ENCODE assay signal across 22 cellular contexts in the genomic region with DNA sequence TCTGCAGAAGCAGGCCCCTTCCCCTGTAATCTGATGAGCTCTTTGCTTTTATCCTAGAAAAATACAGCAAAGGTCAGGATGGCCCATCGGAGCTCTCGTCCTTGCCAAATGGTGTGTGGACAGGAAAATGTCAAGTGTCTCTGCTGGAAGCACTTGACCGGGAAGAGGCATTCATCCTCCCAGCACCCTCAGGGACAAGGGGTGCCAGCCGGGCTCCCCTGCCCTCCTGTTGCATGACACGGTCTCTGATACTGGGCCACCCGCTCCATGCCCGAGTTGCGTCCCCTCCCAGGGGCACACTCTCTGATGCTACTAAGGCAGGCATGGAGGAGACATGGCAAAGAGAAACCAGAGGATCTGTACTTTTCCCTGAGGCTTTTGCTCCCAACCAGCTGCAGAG. TPM values are rescaled to one million over a fixed set of nuclear protein-coding genes. Genes with fewer than 3 reads are reported as not detected.
DNase-seq lines count a peak whose midpoint lies in the region; ATAC-seq and TF ChIP-seq lines count a peak whose summit lies in the region.
"Had no signal": no experiment of that assay in that cellular context is flagged by ENCODE, and none has a peak within 500 bp of the region (broad histone marks: within the 10 kb centered on the region; RNA-seq: fewer than 3 reads in every experiment).

No MANE protein-coding gene starts in this region.

- H3K36me3 ChIP-seq in left ventricle myocardium inferior (no peaks in the 10 kb centered on the region), PC-9 (ENCODE audit: low read depth) (no peaks in the 10 kb centered on the region)
- H3K36me3 ChIP-seq: Peyer's patch had no signal

- ATAC-seq in left ventricle myocardium superior: peak; percentile 33
- ATAC-seq: GM12878 had no signal

- no peaks in the 10 kb centered on the region for H3K79me2 ChIP-seq in PC-9 (ENCODE audit: low read depth)

- no peak overlapping the region for H3K4me2 ChIP-seq in PC-9

- no peaks in the 10 kb centered on the region for H4K20me1 ChIP-seq in PC-9 (ENCODE audit: insufficient read depth)

- intact Hi-C loops in left ventricle myocardium superior (cut with micrococcal nuclease) (no loop called here), left ventricle myocardium inferior (cut with micrococcal nuclease) (no loop called here), PC-9 (cut with micrococcal nuclease; ENCODE audit: unreplicated experiment) (no loop called here)

- peaks cover 30% of the 10 kb centered on the region for H3K4me1 ChIP-seq in left ventricle myocardium inferior
- H3K4me1 ChIP-seq in PC-9 (replicated peaks; ENCODE audit: insufficient read depth): peaks cover 52% of the 10 kb centered on the region

- CTCF ChIA-PET in PC-9 (lab: Charles Lee): no interaction called here

- POLR2A ChIA-PET in PC-9 (lab: Charles Lee; ENCODE audit: unreplicated experiment): interaction anchor here (0.7 kb wide), 1 partner anchor 63 kb away, joined by 7 read pairs; no protein-coding TSS in a partner anchor

- H3K4me3 ChIP-seq in left ventricle myocardium inferior (no peak overlapping the region), PC-9 (no peak overlapping the region)
- H3K4me3 ChIP-seq: GM12878, Peyer's patch had no signal

- no peak for TF ChIP-seq CTCF in left ventricle myocardium inferior (IDR thresholded peaks at IDR 0.05; ENCODE audit: borderline replicate concordance)
- no peak for TF ChIP-seq CTCF in PC-9 (conservative IDR thresholded peaks at IDR 0.05)

- no peaks in the 10 kb centered on the region for H3K9me3 ChIP-seq in left ventricle myocardium inferior (replicated peaks)
- no peaks in the 10 kb centered on the region for H3K9me3 ChIP-seq in PC-9 (ENCODE audit: insufficient read depth, low read depth)
- H3K9me3 ChIP-seq: Peyer's patch had no signal

- H3K27ac ChIP-seq in left ventricle myocardium inferior (replicated peaks): no peak overlapping the region
- no peak overlapping the region for H3K27ac ChIP-seq in PC-9
- H3K27ac ChIP-seq: 22Rv1, C4-2B, Peyer's patch had no signal

- peaks cover 18% of the 10 kb centered on the region for H3F3A ChIP-seq in PC-9 (ENCODE audit: insufficient read depth, low read depth)

- H3K27me3 ChIP-seq in left ventricle myocardium inferior (ENCODE audit: low read depth) (peaks cover 4% of the 10 kb centered on the region), PC-9 (ENCODE audit: insufficient read depth, low read depth) (no peaks in the 10 kb centered on the region)
- H3K27me3 ChIP-seq: Peyer's patch had no signal

- no TSS peak for BruUV-seq in PC-9 (replicated peaks; lab: Mats Ljungman, UMichigan)

- no peak overlapping the region for H2AFZ ChIP-seq in PC-9

- H3K9me2 ChIP-seq in PC-9 (ENCODE audit: insufficient read depth): no peaks in the 10 kb centered on the region

- DNase-seq in NCI-H1092 treated with DMSO at 0.1 percent for 48 hours (lab: John Stamatoyannopoulos, UW): peak; percentile 1
- no peak for DNase-seq in NCI-H1092 (lab: John Stamatoyannopoulos, UW)
- DNase-seq in left ventricle myocardium superior: no peak
- DNase-seq in left ventricle myocardium inferior: no peak
- peak; percentile 45 for DNase-seq in islet precursor cell
- no peak for DNase-seq in PC-9
- no peak for DNase-seq in D341Med (ENCODE audit: low spot score)
- DNase-seq in NCI-H1417 treated with DMSO at 0.1 percent for 48 hours (lab: John Stamatoyannopoulos, UW): no peak
- DNase-seq: ACHN; Calu3; CD8-positive, alpha-beta memory T cell; DMS79 treated with DMSO at 0.1 percent for 48 hours; H7; KG1; NCI-H1105; NCI-H1694; NCI-H2081; NCI-H748 treated with DMSO at 0.1 percent for 48 hours; Peyer's patch had no signal

RNA-seq across cellular contexts. Expression of a gene that starts 43.6 kb away (rescaled TPM):
- total RNA-seq in left ventricle myocardium superior: 11.6 TPM
- 10.4 TPM for total RNA-seq in left ventricle myocardium inferior
- total RNA-seq in PC-9 (2021): 28.0 and 28.2 TPM in 2 replicates

Comparison
In these comparisons a context has a peak if more than half of its experiments do, and no peak if none do; other contexts are left out.
1. DNase-seq: peak in NCI-H1092 treated with DMSO at 0.1 percent for 48 hours (single experiment) and islet precursor cell (single experiment); none in NCI-H1092 (single experiment), left ventricle myocardium superior (single experiment), left ventricle myocardium inferior (single experiment), PC-9 (0 of 2), D341Med (single experiment) and NCI-H1417 treated with DMSO at 0.1 percent for 48 hours (single experiment).